In the genomic region with DNA sequence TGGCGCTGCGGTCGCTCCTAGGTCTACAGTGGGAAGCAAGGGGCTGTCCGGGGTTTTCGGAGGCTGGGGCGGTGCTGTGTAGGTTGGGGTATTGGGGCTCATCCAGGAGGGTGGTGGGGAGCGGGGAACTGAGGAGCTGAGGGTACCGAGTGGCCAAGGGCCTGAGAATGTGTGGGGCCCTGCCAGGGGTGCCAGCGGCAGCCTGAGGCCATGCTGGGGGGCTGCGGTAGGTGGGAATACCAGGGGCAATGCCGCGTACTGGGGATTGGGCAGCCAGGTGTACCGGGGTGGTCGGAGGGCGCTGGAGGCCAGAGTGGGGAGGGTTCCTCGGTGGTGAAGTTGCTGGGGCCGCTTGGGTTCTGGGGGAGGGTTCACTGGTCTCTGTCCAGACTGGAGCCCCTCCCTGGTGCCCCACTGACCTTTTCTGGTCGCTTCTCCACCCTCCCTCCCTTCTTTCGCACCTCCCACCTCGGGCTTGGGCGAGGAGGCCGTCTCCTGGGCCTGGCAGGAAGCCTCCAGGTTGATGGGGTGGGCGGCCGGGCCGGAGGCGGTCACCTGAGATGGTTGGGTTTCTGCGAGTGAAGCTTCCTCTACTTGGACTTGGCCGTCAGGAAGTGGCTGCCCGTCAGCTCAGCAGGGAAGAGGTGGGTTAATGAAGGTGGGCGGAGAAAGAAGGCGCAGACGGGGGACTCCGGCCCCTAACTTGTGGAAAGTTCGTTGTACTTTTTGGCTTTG, we compare ENCODE assay signal across 9 cellular contexts. TPM values are rescaled to one million over a fixed set of nuclear protein-coding genes. Genes with fewer than 3 reads are reported as not detected.
DNase-seq lines count a peak whose midpoint lies in the region; ATAC-seq and TF ChIP-seq lines count a peak whose summit lies in the region.
"Had no signal": no experiment of that assay in that cellular context is flagged by ENCODE, and none has a peak within 500 bp of the region (broad histone marks: within the 10 kb centered on the region; RNA-seq: fewer than 3 reads in every experiment).

No MANE protein-coding gene starts in this region.

- H3K4me1 ChIP-seq in Caco-2, result peaks cover 4% of the 10 kb centered on the region; the same call in 1 of the 2 replicates

- DNase-seq in Caco-2, result peak in 1 of 2 experiments; percentile 26
- DNase-seq in HK-2 (ENCODE audit: unreplicated experiment), result peak; percentile 54
- DNase-seq in activated naive CD8-positive, alpha-beta T cell treated with anti-CD3 and anti-CD28 coated beads, Interleukin-2, amount 50 U/mL, for 24 hours, result peak; percentile 47
- peak; percentile 65 for DNase-seq in iPS-NIHi11 (ENCODE audit: low spot score)
- DNase-seq in stimulated activated CD8-positive, alpha-beta memory T cell treated with anti-CD3 and anti-CD28 coated beads, Interleukin-4, amount 100 ng/mL, for 48 hours, result peak; percentile 53
- no peak for DNase-seq in COLO829 (ENCODE audit: low spot score)

- peak overlapping the region; percentile 87 for H3K4me3 Mint-ChIP-seq in Caco-2 (ENCODE audit: unreplicated experiment)
- peak overlapping the region; percentile 93 for H3K4me3 Mint-ChIP-seq in activated naive CD8-positive, alpha-beta T cell treated with anti-CD3 and anti-CD28 coated beads, Interleukin-2, amount 50 U/mL, for 24 hours

- no peaks in the 10 kb centered on the region for H3K4me1 Mint-ChIP-seq in Caco-2 (ENCODE audit: low read depth, unreplicated experiment)
- peaks cover 27% of the 10 kb centered on the region for H3K4me1 Mint-ChIP-seq in activated naive CD8-positive, alpha-beta T cell treated with anti-CD3 and anti-CD28 coated beads, Interleukin-2, amount 50 U/mL, for 24 hours

- intact Hi-C loops in Caco-2 (cut with micrococcal nuclease; ENCODE audit: unreplicated experiment), result loop anchor here (5.0 kb wide), 1 partner anchor 1275 kb away; a partner anchor contains a TSS

- H3K4me3 ChIP-seq in Caco-2 (ENCODE audit: low read depth, low read length), result peak overlapping the region; percentile 96

- no peaks in the 10 kb centered on the region for H3K9me3 Mint-ChIP-seq in Caco-2 (ENCODE audit: unreplicated experiment)
- H3K9me3 Mint-ChIP-seq in activated naive CD8-positive, alpha-beta T cell treated with anti-CD3 and anti-CD28 coated beads, Interleukin-2, amount 50 U/mL, for 24 hours, result no peaks in the 10 kb centered on the region

- no peaks in the 10 kb centered on the region for H3K9me3 ChIP-seq in Caco-2

- POLR2A ChIA-PET in Caco-2 (lab: Charles Lee), result no interaction called here

- BruUV-seq in Caco-2 (replicated peaks; lab: Mats Ljungman, UMichigan), result no TSS peak

- H3K27me3 Mint-ChIP-seq in Caco-2 (ENCODE audit: insufficient read depth, unreplicated experiment), result no peaks in the 10 kb centered on the region
- no peaks in the 10 kb centered on the region for H3K27me3 Mint-ChIP-seq in activated naive CD8-positive, alpha-beta T cell treated with anti-CD3 and anti-CD28 coated beads, Interleukin-2, amount 50 U/mL, for 24 hours

- peak; percentile 35 for ATAC-seq in GM19328 (IDR thresholded peaks at IDR 0.05; ENCODE audit: unreplicated experiment)
- peak; percentile 39 for ATAC-seq in activated naive CD8-positive, alpha-beta T cell treated with anti-CD3 and anti-CD28 coated beads, Interleukin-2, amount 50 U/mL, for 24 hours
- ATAC-seq in HG03159 (IDR thresholded peaks at IDR 0.05; ENCODE audit: unreplicated experiment), result no peak

- H3K27me3 ChIP-seq in Caco-2 (replicated peaks; ENCODE audit: control insufficient read depth, insufficient read depth, low read length), result no peaks in the 10 kb centered on the region

- H3K27ac Mint-ChIP-seq in Caco-2 (ENCODE audit: unreplicated experiment), result peak overlapping the region; percentile 84
- peak overlapping the region; percentile 87 for H3K27ac Mint-ChIP-seq in activated naive CD8-positive, alpha-beta T cell treated with anti-CD3 and anti-CD28 coated beads, Interleukin-2, amount 50 U/mL, for 24 hours

- CTCF ChIA-PET in Caco-2 (lab: Charles Lee), result no interaction called here

- peaks cover 53% of the 10 kb centered on the region for H3K36me3 Mint-ChIP-seq in Caco-2 (ENCODE audit: insufficient read depth, unreplicated experiment)
- H3K36me3 Mint-ChIP-seq in activated naive CD8-positive, alpha-beta T cell treated with anti-CD3 and anti-CD28 coated beads, Interleukin-2, amount 50 U/mL, for 24 hours (ENCODE audit: low read depth), result peaks cover 33% of the 10 kb centered on the region

- H3K36me3 ChIP-seq in Caco-2 (ENCODE audit: control insufficient read depth, insufficient read depth, low read length), result peaks cover 6% of the 10 kb centered on the region

- no peak for TF ChIP-seq CTCF in Caco-2 (IDR thresholded peaks at IDR 0.05; ENCODE audit: insufficient read depth in 1 of 2, low read depth in 1 of 2, low read length in 1 of 2, severe bottlenecking in 1 of 2, unreplicated experiment in 1 of 2)

RNA-seq across cellular contexts. Expression of a gene that starts 0.9 kb away (rescaled TPM):
- total RNA-seq in Caco-2 (2022), result 39.9 and 42.2 TPM in 2 replicates

RNA-seq across cellular contexts. Expression of a gene that starts 22.6 kb away (rescaled TPM):
- total RNA-seq in Caco-2 (2022), result not detected in 2 replicates

RNA-seq across cellular contexts. Expression of a gene that starts 55.3 kb away (rescaled TPM):
- not detected in 2 replicates for total RNA-seq in Caco-2 (2022)
- total RNA-seq: temporal lobe had no signal
